Comparison of ENCODE assay signal across 8 cellular contexts in the genomic region with DNA sequence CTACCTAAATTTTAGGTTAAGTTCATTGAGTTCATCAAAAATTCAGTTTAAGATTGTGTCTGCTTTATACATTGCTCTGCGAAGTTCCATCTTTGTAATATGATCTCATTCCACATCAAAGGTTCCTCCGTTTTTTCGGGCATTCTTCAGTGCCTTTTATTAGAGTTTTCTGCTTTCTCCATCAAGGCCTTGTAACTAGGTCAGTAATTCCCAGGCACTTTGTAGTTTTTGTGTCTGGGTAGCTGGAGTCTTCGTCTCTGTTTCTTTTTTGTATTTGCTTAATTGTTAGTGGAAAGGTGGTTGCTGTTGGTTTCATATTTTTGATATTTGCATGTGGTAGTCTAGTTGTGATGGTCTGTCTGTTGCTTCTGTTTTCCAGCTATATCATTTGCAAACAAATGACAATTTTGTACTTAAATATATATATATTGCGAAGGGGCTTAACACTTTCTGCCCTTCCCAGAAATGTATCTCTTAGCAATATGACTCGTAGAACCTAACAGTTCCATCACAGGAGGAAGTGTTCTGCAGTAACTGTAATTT.
DNase-seq lines count a peak whose midpoint lies in the region; ATAC-seq, FAIRE-seq and TF ChIP-seq lines count a peak whose summit lies in the region.

No MANE protein-coding gene starts in this region.

- H3K4me1 ChIP-seq in GM12878 (ENCODE audit: control insufficient read depth, insufficient read depth, low read length) (peaks cover 49% of the 10 kb centered on the region), subcutaneous abdominal adipose tissue (ENCODE audit: control insufficient read depth in 5 of 5, insufficient read depth in 5 of 5, low read length in 5 of 5) (peaks cover 6 to 42% (median 35%) of the 10 kb centered on the region in 5 donors)

- CTCF ChIA-PET in GM12878 (lab: Yijun Ruan, JAX): interaction anchor here (0.9 to 1.3 kb wide), 6 partner anchors 13 to 137 kb away, joined by 3 to 6 read pairs (median 4); no protein-coding TSS in a partner anchor

- peaks cover 70% of the 10 kb centered on the region for H3K79me2 ChIP-seq in GM12878 (ENCODE audit: control insufficient read depth, insufficient read depth, low read length)

- TF ChIP-seq CTCF in GM12878 (IDR thresholded peaks at IDR 0.05 in 2 of 3, conservative IDR thresholded peaks at IDR 0.05 in 1 of 3; ENCODE audit: control insufficient read depth in 2 of 3, extremely low read depth in 1 of 3, insufficient read depth in 1 of 3, low read depth in 3 of 3, low read length in 3 of 3) (no peak), D721Med (IDR thresholded peaks at IDR 0.05; ENCODE audit: insufficient read depth, missing control alignments) (no peak)

- H3K9ac ChIP-seq in GM12878 (ENCODE audit: control insufficient read depth, insufficient read depth, low read length): peak overlapping the region; percentile 57
- H3K9ac ChIP-seq in subcutaneous abdominal adipose tissue (ENCODE audit: low read length in 5 of 5): no peak overlapping the region

- ATAC-seq in activated T-cell treated with anti-CD3 and anti-CD28 coated beads, Interleukin-2, amount 50 U/mL, for 4 hours: no peak
- ATAC-seq in HG03196 (IDR thresholded peaks at IDR 0.05; ENCODE audit: unreplicated experiment) (peak; percentile 26), GM12878 (peak; percentile 51)

- peaks cover 91% of the 10 kb centered on the region for H3K4me1 Mint-ChIP-seq in activated T-cell treated with anti-CD3 and anti-CD28 coated beads, Interleukin-2, amount 50 U/mL, for 4 hours (ENCODE audit: low read depth)

- H3K27me3 ChIP-seq in GM12878 (replicated peaks in 1 of 2; ENCODE audit: control insufficient read depth in 2 of 2, insufficient read depth in 2 of 2, low read length in 1 of 2) (no peaks in the 10 kb centered on the region), subcutaneous abdominal adipose tissue (ENCODE audit: control insufficient read depth in 5 of 5, insufficient read depth in 4 of 5, low read length in 5 of 5) (no peaks in the 10 kb centered on the region)

- H3K27me3 Mint-ChIP-seq in activated T-cell treated with anti-CD3 and anti-CD28 coated beads, Interleukin-2, amount 50 U/mL, for 4 hours (ENCODE audit: low read depth): no peaks in the 10 kb centered on the region

- peak overlapping the region; percentile 97 for H3K4me2 ChIP-seq in GM12878 (ENCODE audit: control insufficient read depth, insufficient read depth)

- intact Hi-C loops in GM12878 (cut with micrococcal nuclease; ENCODE audit: unreplicated experiment): loop anchor here (5.0 kb wide), 1 partner anchor 33 kb away; no protein-coding TSS in a partner anchor

- no peak for TF ChIP-seq POLR2A in GM12878 (IDR thresholded peaks at IDR 0.05; ENCODE audit: low read depth, low read length)

- BruUV-seq in GM12878 (replicated peaks; lab: Mats Ljungman, UMichigan): TSS peak; percentile 91

- no peaks in the 10 kb centered on the region; the same call in 1 of the 2 replicates for H4K20me1 ChIP-seq in GM12878 (ENCODE audit: control insufficient read depth, insufficient read depth)

- no peak for DNase-seq in activated T-cell treated with anti-CD3 and anti-CD28 coated beads, Interleukin-2, amount 50 U/mL, for 4 hours
- no peak for DNase-seq in activated T-cell treated with anti-CD3 and anti-CD28 coated beads, Interleukin-2, amount 50 U/mL, for 48 hours
- DNase-seq in GM12878 (ENCODE audit: low read depth, low spot score) (no peak), COLO668 (lab: John Stamatoyannopoulos, UW; ENCODE audit: unreplicated experiment) (no peak), D721Med (ENCODE audit: insufficient read length, low spot score) (no peak), hypothalamus (lab: John Stamatoyannopoulos, UW) (no peak)

- RAD21 ChIA-PET in GM12878 (lab: Charles Lee; ENCODE audit: unreplicated experiment): interaction anchor here (1.2 to 2.2 kb wide), 3 partner anchors 25 to 66 kb away, joined by 3 to 14 read pairs (median 3); no protein-coding TSS in a partner anchor

- in situ Hi-C loops in GM12878 (cut with MboI): no loop called here

- FAIRE-seq in GM12878 (lab: Jason Lieb, UNC): no peak
- no peak for FAIRE-seq in D721Med (lab: Jason Lieb, UNC)

- H2AFZ ChIP-seq in GM12878 (ENCODE audit: control insufficient read depth, low read depth, low read length): no peak overlapping the region

- SMC1A ChIA-PET in GM12878 (lab: Charles Lee; ENCODE audit: uncharacterized antibody, unreplicated experiment): interaction anchor here (0.7 to 2.5 kb wide), 9 partner anchors 9 to 105 kb away, joined by 3 to 12 read pairs (median 6); no protein-coding TSS in a partner anchor

- H3K9me3 ChIP-seq in GM12878 (replicated peaks; ENCODE audit: control insufficient read depth, insufficient read depth, low read length) (no peaks in the 10 kb centered on the region), subcutaneous abdominal adipose tissue (ENCODE audit: control insufficient read depth in 5 of 5, low read length in 5 of 5) (no peaks in the 10 kb centered on the region)

- POLR2A ChIA-PET in GM12878 (lab: Charles Lee): interaction anchor here (1.4 to 1.5 kb wide), 2 partner anchors 15 to 62 kb away, joined by 4 read pairs; no protein-coding TSS in a partner anchor

- H3K36me3 Mint-ChIP-seq in activated T-cell treated with anti-CD3 and anti-CD28 coated beads, Interleukin-2, amount 50 U/mL, for 4 hours (ENCODE audit: insufficient read depth): peaks cover 27% of the 10 kb centered on the region

- H3K4me3 ChIP-seq in GM12878 (peak overlapping the region; percentile 33), subcutaneous abdominal adipose tissue (ENCODE audit: low read depth in 1 of 5, low read length in 5 of 5) (no peak overlapping the region)

- peak in 1 of 2 experiments; percentile 57; a peak in 1 of 4 replicates for TF ChIP-seq EP300 in GM12878 (IDR thresholded peaks at IDR 0.05; ENCODE audit: borderline replicate concordance in 1 of 2, control insufficient read depth in 1 of 2, low read depth in 2 of 2, low read length in 2 of 2)

- H3K36me3 ChIP-seq in GM12878 (ENCODE audit: control insufficient read depth in 2 of 2, insufficient read depth in 2 of 2, low read length in 1 of 2) (peaks cover 4 to 5% of the 10 kb centered on the region in 2 experiments; a peak in 3 of 4 replicates), subcutaneous abdominal adipose tissue (ENCODE audit: control insufficient read depth in 5 of 5, insufficient read depth in 5 of 5, low read length in 5 of 5) (peaks cover 0 to 15% (median 7%) of the 10 kb centered on the region in 5 donors)

- TF ChIP-seq RAD21 in GM12878 (IDR thresholded peaks at IDR 0.05; ENCODE audit: insufficient read depth, low read depth, low read length): no peak

- 20% methylated on average over 6 of the region's 6 CpGs for WGBS in GM12878 (ENCODE audit: insufficient coverage, insufficient replicate concordance, low lambda C conversion rate, missing lambda C conversion rate)

- H3K9me3 Mint-ChIP-seq in activated T-cell treated with anti-CD3 and anti-CD28 coated beads, Interleukin-2, amount 50 U/mL, for 4 hours: no peaks in the 10 kb centered on the region

- H3K4me3 Mint-ChIP-seq in activated T-cell treated with anti-CD3 and anti-CD28 coated beads, Interleukin-2, amount 50 U/mL, for 4 hours: peak overlapping the region; percentile 57

- H3K27ac ChIP-seq in GM12878 (ENCODE audit: control insufficient read depth, insufficient read depth): peak overlapping the region; percentile 92
- peak overlapping the region; percentile 21 for H3K27ac ChIP-seq in subcutaneous abdominal adipose tissue (ENCODE audit: low read depth, low read length)

TF ChIP-seq in GM12878, 131 proteins besides CTCF, POLR2A, EP300 and RAD21:
- TF ChIP-seq KLF5 (IDR thresholded peaks at IDR 0.05; ENCODE audit: partially characterized antibody): no peak
- TF ChIP-seq, protein P1, sequence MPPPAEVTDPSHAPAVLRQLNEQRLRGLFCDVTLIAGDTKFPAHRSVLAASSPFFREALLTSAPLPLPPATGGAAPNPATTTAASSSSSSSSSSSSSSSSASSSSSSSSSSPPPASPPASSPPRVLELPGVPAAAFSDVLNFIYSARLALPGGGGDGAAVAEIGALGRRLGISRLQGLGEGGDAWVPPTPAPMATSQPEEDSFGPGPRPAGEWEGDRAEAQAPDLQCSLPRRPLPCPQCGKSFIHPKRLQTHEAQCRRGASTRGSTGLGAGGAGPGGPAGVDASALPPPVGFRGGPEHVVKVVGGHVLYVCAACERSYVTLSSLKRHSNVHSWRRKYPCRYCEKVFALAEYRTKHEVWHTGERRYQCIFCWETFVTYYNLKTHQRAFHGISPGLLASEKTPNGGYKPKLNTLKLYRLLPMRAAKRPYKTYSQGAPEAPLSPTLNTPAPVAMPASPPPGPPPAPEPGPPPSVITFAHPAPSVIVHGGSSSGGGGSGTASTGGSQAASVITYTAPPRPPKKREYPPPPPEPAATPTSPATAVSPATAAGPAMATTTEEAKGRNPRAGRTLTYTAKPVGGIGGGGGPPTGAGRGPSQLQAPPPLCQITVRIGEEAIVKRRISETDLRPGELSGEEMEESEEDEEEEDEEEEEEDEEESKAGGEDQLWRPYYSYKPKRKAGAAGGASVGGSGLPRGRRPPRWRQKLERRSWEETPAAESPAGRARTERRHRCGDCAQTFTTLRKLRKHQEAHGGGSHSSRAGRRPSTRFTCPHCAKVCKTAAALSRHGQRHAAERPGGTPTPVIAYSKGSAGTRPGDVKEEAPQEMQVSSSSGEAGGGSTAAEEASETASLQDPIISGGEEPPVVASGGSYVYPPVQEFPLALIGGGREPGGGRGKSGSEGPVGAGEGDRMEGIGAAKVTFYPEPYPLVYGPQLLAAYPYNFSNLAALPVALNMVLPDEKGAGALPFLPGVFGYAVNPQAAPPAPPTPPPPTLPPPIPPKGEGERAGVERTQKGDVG (CRISPR knock-in tag; IDR thresholded peaks at IDR 0.05): no peak
- 0 out of 3 replicates have a peak, but pooled peaks have one; percentile 31 for TF ChIP-seq POU2F2 (IDR thresholded peaks at IDR 0.05; ENCODE audit: borderline replicate concordance, low read depth, low read length)
- TF ChIP-seq HDAC2 (IDR thresholded peaks at IDR 0.05): no peak
- no peak for TF ChIP-seq NRF1 (conservative IDR thresholded peaks at IDR 0.05; ENCODE audit: low read depth, low read length)
- TF ChIP-seq RAD51 (IDR thresholded peaks at IDR 0.05): no peak

Comparison
In these comparisons a context has a peak if more than half of its experiments do, and no peak if none do; other contexts are left out.
1. ATAC-seq: peak in HG03196 (single experiment) and GM12878 (single experiment); none in activated T-cell treated with anti-CD3 and anti-CD28 coated beads, Interleukin-2, amount 50 U/mL, for 4 hours (0 of 2).